ENCODE assay signal across 8 cellular contexts in genomic region chr12:121637231-121637914, GRCh38. TPM values are rescaled to one million over a fixed set of nuclear protein-coding genes. Genes with fewer than 3 reads are reported as not detected.
DNase-seq lines count a peak whose midpoint lies in the region; ATAC-seq and TF ChIP-seq lines count a peak whose summit lies in the region.

No MANE protein-coding gene starts in this region.

- ATAC-seq in GM21723 (IDR thresholded peaks at IDR 0.05; ENCODE audit: unreplicated experiment) (peak; percentile 66), GM18519 (IDR thresholded peaks at IDR 0.05; ENCODE audit: low FRiP score, unreplicated experiment) (no peak)

- peak overlapping the region; percentile 90 for H3K27ac Mint-ChIP-seq in activated CD4-positive, alpha-beta T cell treated with anti-CD3 and anti-CD28 coated beads, Interleukin-2, amount 10 ng/mL, durations not matched to agents 24 days and 14 days

- H3K9me3 Mint-ChIP-seq in activated CD4-positive, alpha-beta T cell treated with anti-CD3 and anti-CD28 coated beads, Interleukin-2, amount 10 ng/mL, durations not matched to agents 24 days and 14 days, result no peaks in the 10 kb centered on the region

- H3K4me1 Mint-ChIP-seq in activated CD4-positive, alpha-beta T cell treated with anti-CD3 and anti-CD28 coated beads, Interleukin-2, amount 10 ng/mL, durations not matched to agents 24 days and 14 days, result peaks cover 40% of the 10 kb centered on the region

- peak overlapping the region; percentile 74 for H3K4me3 Mint-ChIP-seq in activated CD4-positive, alpha-beta T cell treated with anti-CD3 and anti-CD28 coated beads, Interleukin-2, amount 10 ng/mL, durations not matched to agents 24 days and 14 days

- DNase-seq in Ammon's horn (ENCODE audit: low spot score), result peak; percentile 44
- DNase-seq in activated CD4-positive, alpha-beta T cell treated with anti-CD3 and anti-CD28 coated beads, Interleukin-2, amount 10 ng/mL, durations not matched to agents 24 days and 14 days, result peak; percentile 84
- DNase-seq in left kidney (ENCODE audit: low read depth, low spot score), result peak; percentile 18
- DNase-seq in islet precursor cell, result no peak
- no peak for DNase-seq in NCI-H345 treated with DMSO at 0.1 percent for 48 hours (lab: John Stamatoyannopoulos, UW; ENCODE audit: unreplicated experiment)
- DNase-seq in prostate gland (ENCODE audit: low spot score), result no peak

- WGBS in prostate gland, result 58% methylated on average over 8 of the region's 10 CpGs

- H3K4me3 ChIP-seq in prostate gland, result no peak overlapping the region

- TF ChIP-seq POLR2A in prostate gland (IDR thresholded peaks at IDR 0.05), result no peak

- intact Hi-C loops in activated CD4-positive, alpha-beta T cell treated with anti-CD3 and anti-CD28 coated beads, Interleukin-2, amount 10 ng/mL, durations not matched to agents 24 days and 14 days (cut with micrococcal nuclease), result loop anchor here (1.0 kb wide), 1 partner anchor 11 kb away; the partner anchor contains the start of gene ORAI1
- intact Hi-C loops in prostate gland (cut with DNase I), result no loop called here

- H3K27me3 ChIP-seq in prostate gland (replicated peaks; ENCODE audit: insufficient read depth), result no peaks in the 10 kb centered on the region

- no peaks in the 10 kb centered on the region for H3K9me3 ChIP-seq in prostate gland

- H3K27ac ChIP-seq in prostate gland, result no peak overlapping the region

- TF ChIP-seq CTCF in prostate gland (IDR thresholded peaks at IDR 0.05), result no peak

- no peaks in the 10 kb centered on the region for H3K36me3 ChIP-seq in prostate gland

- peaks cover 37% of the 10 kb centered on the region for H3K36me3 Mint-ChIP-seq in activated CD4-positive, alpha-beta T cell treated with anti-CD3 and anti-CD28 coated beads, Interleukin-2, amount 10 ng/mL, durations not matched to agents 24 days and 14 days (ENCODE audit: low read depth)

- H3K27me3 Mint-ChIP-seq in activated CD4-positive, alpha-beta T cell treated with anti-CD3 and anti-CD28 coated beads, Interleukin-2, amount 10 ng/mL, durations not matched to agents 24 days and 14 days, result no peaks in the 10 kb centered on the region

- H3K4me1 ChIP-seq in prostate gland (replicated peaks), result no peaks in the 10 kb centered on the region

RNA-seq across cellular contexts. Expression of gene ORAI1, which starts 11.0 kb away (rescaled TPM):
- total RNA-seq in activated CD4-positive, alpha-beta T cell treated with anti-CD3 and anti-CD28 coated beads, Interleukin-2, amount 10 ng/mL, durations not matched to agents 24 days and 14 days, result 58.3 and 61.8 TPM in 2 replicates
- 10 to 100 TPM in 1 of 2 donors, 1 to 10 TPM in 1; 5.5 to 71.1 TPM for total RNA-seq in prostate gland

RNA-seq across cellular contexts. Expression of gene MORN3, which starts 32.1 kb away (rescaled TPM):
- total RNA-seq in activated CD4-positive, alpha-beta T cell treated with anti-CD3 and anti-CD28 coated beads, Interleukin-2, amount 10 ng/mL, durations not matched to agents 24 days and 14 days, result 0.26 and 1.0 TPM in 2 replicates
- total RNA-seq in prostate gland, result 1 to 10 TPM in 1 of 2 donors, not detected in 1; 1.5 TPM

RNA-seq across cellular contexts. Expression of gene KDM2B, which starts 56.5 kb away (rescaled TPM):
- total RNA-seq in activated CD4-positive, alpha-beta T cell treated with anti-CD3 and anti-CD28 coated beads, Interleukin-2, amount 10 ng/mL, durations not matched to agents 24 days and 14 days, result 60.7 and 62.9 TPM in 2 replicates
- 10 to 100 TPM; 18.1 to 39.3 TPM for total RNA-seq in prostate gland

Comparison
In these comparisons a context has a peak if more than half of its experiments do, and no peak if none do; other contexts are left out.
1. DNase-seq: peak in Ammon's horn (single experiment), activated CD4-positive, alpha-beta T cell treated with anti-CD3 and anti-CD28 coated beads, Interleukin-2, amount 10 ng/mL, durations not matched to agents 24 days and 14 days (single experiment) and left kidney (single experiment); none in islet precursor cell (single experiment), NCI-H345 treated with DMSO at 0.1 percent for 48 hours (single experiment) and prostate gland (single experiment).